ENCODE assay signal across 16 cellular contexts in the genomic region with DNA sequence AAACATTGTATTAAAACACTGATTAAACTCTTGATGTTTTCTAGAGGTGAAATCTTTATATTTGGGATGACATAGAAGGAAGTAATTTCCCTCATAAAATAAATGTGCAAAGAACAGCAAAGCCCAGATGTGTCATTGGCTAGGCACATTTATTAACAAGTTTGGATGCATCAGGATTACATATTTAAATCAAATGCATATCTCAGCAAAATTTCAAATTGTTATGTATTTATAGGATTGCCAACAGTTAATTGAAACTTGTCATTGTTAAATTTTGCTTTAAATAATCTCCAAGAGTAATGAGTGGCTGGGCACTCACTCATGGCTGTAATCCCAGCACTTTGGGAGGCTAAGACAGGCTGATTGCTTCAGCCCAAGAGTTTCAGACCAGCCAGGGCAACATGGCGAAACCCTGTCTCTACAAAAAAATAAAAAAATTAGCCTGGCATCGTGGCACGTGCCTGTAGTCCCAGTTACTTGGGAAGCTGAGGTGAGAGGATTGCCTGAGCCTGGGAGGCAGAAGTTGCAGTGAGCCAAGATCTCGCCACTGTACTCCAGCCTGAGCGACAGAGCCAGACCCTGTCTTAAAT.
"Had no signal": no experiment of that assay in that cellular context is flagged by ENCODE, and none has a peak within 500 bp of the region (broad histone marks: within the 10 kb centered on the region; RNA-seq: fewer than 3 reads in every experiment).

No MANE protein-coding gene starts in this region.

- H3K27ac ChIP-seq: epithelial cell of prostate, prostate gland, suprapubic skin, upper lobe of left lung had no signal

- DNase-seq: activated CD4-positive, alpha-beta T cell treated with anti-CD3 and anti-CD28 coated beads, Interleukin-2, amount 50 U/mL, for 1 hour; activated gamma-delta T cell treated with Interleukin-2 at 50 U/mL for 16 hours; activated T-cell treated with anti-CD3 and anti-CD28 coated beads, Interleukin-2, amount 50 U/mL, for 4 hours; cortex of kidney; effector CD8-positive, alpha-beta T cell; hypothalamus; naive thymus-derived CD4-positive, alpha-beta T cell; occipital lobe; stimulated activated CD4-positive, alpha-beta T cell treated with anti-CD3 and anti-CD28 coated beads, Interleukin-4, amount 100 ng/mL, for 1 hour; stimulated activated CD8-positive, alpha-beta memory T cell treated with anti-CD3 and anti-CD28 coated beads, Interleukin-4, amount 100 ng/mL, for 48 hours; stimulated activated naive CD8-positive, alpha-beta T cell treated with anti-CD3 and anti-CD28 coated beads, Interleukin-15, Interleukin-2, amounts not matched to agents 100 U/mL and 50 U/mL, for 24 hours; upper lobe of left lung had no signal

- H3K27me3 Mint-ChIP-seq: naive thymus-derived CD4-positive, alpha-beta T cell had no signal

- H3K4me3 ChIP-seq: lung, prostate gland, suprapubic skin, upper lobe of left lung had no signal

- H3K9me3 ChIP-seq: prostate gland, suprapubic skin, upper lobe of left lung had no signal

- H3K9me3 Mint-ChIP-seq: activated T-cell treated with anti-CD3 and anti-CD28 coated beads, Interleukin-2, amount 50 U/mL, for 4 hours had no signal

- H3K4me3 Mint-ChIP-seq: activated T-cell treated with anti-CD3 and anti-CD28 coated beads, Interleukin-2, amount 50 U/mL, for 4 hours had no signal

- ATAC-seq: activated T-cell treated with anti-CD3 and anti-CD28 coated beads, Interleukin-2, amount 50 U/mL, for 4 hours; stimulated activated naive CD8-positive, alpha-beta T cell treated with anti-CD3 and anti-CD28 coated beads, Interleukin-15, Interleukin-2, amounts not matched to agents 100 U/mL and 50 U/mL, for 24 hours had no signal

- H3K4me1 ChIP-seq: prostate gland had no signal
